9 cellular contexts compared by ENCODE assay signal in the genomic region with DNA sequence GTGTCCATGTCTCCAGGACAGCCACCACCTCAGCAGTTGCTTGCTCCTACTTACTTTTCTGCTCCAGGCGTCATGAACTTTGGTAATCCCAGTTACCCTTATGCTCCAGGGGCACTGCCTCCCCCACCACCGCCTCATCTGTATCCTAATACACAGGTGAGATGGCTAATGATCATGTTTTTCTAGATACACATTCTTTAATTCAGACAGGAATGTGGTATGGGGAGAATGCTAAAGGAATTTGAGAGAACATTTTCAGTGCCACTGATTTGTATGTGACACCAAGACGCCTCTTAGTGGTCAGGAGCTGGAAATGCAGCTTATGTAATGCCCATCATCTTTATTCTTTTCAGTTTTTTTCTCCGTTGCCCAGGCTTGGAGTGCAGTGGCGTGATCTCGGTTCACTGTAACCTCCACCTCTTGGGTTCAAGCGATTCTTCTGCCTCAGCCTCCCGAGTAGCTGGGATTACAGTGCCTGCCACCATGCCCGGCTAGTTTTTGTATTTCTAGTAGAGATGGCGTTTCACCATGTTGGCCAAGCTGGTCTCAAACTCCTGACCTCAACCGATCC. TPM values are rescaled to one million over a fixed set of nuclear protein-coding genes. Genes with fewer than 3 reads are reported as not detected.
DNase-seq lines count a peak whose midpoint lies in the region; ATAC-seq, FAIRE-seq and TF ChIP-seq lines count a peak whose summit lies in the region.
"Had no signal": no experiment of that assay in that cellular context is flagged by ENCODE, and none has a peak within 500 bp of the region (broad histone marks: within the 10 kb centered on the region; RNA-seq: fewer than 3 reads in every experiment).

No MANE protein-coding gene starts in this region.

- H3F3A ChIP-seq in SK-N-SH (replicated peaks; ENCODE audit: insufficient read depth), result peaks cover 36% of the 10 kb centered on the region

- H2AFZ ChIP-seq in Karpas-422 (ENCODE audit: low read length) (no peak overlapping the region), SK-N-SH (ENCODE audit: low read depth) (no peak overlapping the region)

- WGBS in SK-N-SH (ENCODE audit: low lambda C conversion rate), result 39% methylated on average over 11 of the region's 11 CpGs

- peaks cover 47% of the 10 kb centered on the region for H3K36me3 ChIP-seq in Karpas-422 (ENCODE audit: insufficient read depth, low read length)
- H3K36me3 ChIP-seq in SK-N-SH (replicated peaks in 1 of 2; ENCODE audit: control insufficient read depth in 1 of 2, insufficient read depth in 2 of 2, low read length in 1 of 2), result peaks cover 68 to 81% of the 10 kb centered on the region in 2 experiments
- peaks cover 46 to 52% of the 10 kb centered on the region in 2 donors for H3K36me3 ChIP-seq in kidney (ENCODE audit: control insufficient read depth in 1 of 2, insufficient read depth in 2 of 2, low read length in 2 of 2)
- H3K36me3 ChIP-seq in stomach smooth muscle (ENCODE audit: control insufficient read depth in 2 of 2, insufficient read depth in 2 of 2, low read length in 2 of 2), result peaks cover 53 to 55% of the 10 kb centered on the region in 2 donors

- CTCF ChIA-PET in SK-N-SH (lab: Yijun Ruan, JAX), result interaction anchor here (0.6 to 5.6 kb wide), 40 partner anchors 11 to 167 kb away, joined by 3 to 89 read pairs (median 4); a partner anchor contains a TSS

- no peak for TF ChIP-seq EP300 in SK-N-SH (IDR thresholded peaks at IDR 0.05; ENCODE audit: borderline replicate concordance in 1 of 2, low read depth in 1 of 2, low read length in 1 of 2)

- H3K9me2 ChIP-seq in Karpas-422 (replicated peaks; ENCODE audit: insufficient read depth, low read length), result no peaks in the 10 kb centered on the region
- no peaks in the 10 kb centered on the region for H3K9me2 ChIP-seq in SK-N-SH

- H3K9ac ChIP-seq in Karpas-422 (ENCODE audit: low read length) (no peak overlapping the region), SK-N-SH (no peak overlapping the region), kidney (ENCODE audit: low read length in 2 of 2) (peak overlapping the region in 1 of 2 donors; percentile 9), stomach smooth muscle (ENCODE audit: low read length in 2 of 2) (no peak overlapping the region)

- FAIRE-seq in kidney (lab: Jason Lieb, UNC), result no peak

- H3K9me3 ChIP-seq in Karpas-422 (ENCODE audit: low read length), result no peaks in the 10 kb centered on the region
- H3K9me3 ChIP-seq in SK-N-SH, result no peaks in the 10 kb centered on the region
- no peaks in the 10 kb centered on the region for H3K9me3 ChIP-seq in kidney (ENCODE audit: control insufficient read depth in 1 of 2, low read length in 2 of 2)
- H3K9me3 ChIP-seq in stomach smooth muscle (ENCODE audit: control insufficient read depth in 2 of 2, low read length in 2 of 2), result no peaks in the 10 kb centered on the region
- H3K9me3 ChIP-seq: BLaER1 treated with 17β-estradiol and CSF1 and Interleukin-3, amounts not matched to agents 10 nM and 100 nM had no signal

- H3K27ac ChIP-seq in Karpas-422 (ENCODE audit: low read length) (no peak overlapping the region), SK-N-SH (ENCODE audit: low read depth in 2 of 2, low read length in 1 of 2) (peak overlapping the region; percentile 37; a peak in 2 of 4 replicates), kidney (ENCODE audit: low read depth in 2 of 2, low read length in 2 of 2) (peak overlapping the region; percentile 25 to 34), stomach smooth muscle (ENCODE audit: low read length) (peak overlapping the region; percentile 18)
- H3K27ac ChIP-seq: BLaER1 treated with 17β-estradiol and CSF1 and Interleukin-3, amounts not matched to agents 10 nM and 100 nM had no signal

- DNase-seq in NCI-H1417 (lab: John Stamatoyannopoulos, UW), result peak; percentile 20 to 66 (median 34)
- no peak for DNase-seq in NCI-H1417 treated with DMSO at 0.1 percent for 48 hours (lab: John Stamatoyannopoulos, UW)
- peak; percentile 83 for DNase-seq in Karpas-422
- DNase-seq in SK-N-SH, result peak; percentile 65
- DNase-seq in cerebellar cortex (ENCODE audit: low spot score), result peak; percentile 85
- DNase-seq in kidney, result no peak

- intact Hi-C loops in kidney (cut with DNase I), result loop anchor here (10.0 kb wide), 1 partner anchor 154 kb away; a partner anchor contains a TSS

- H3K4me1 ChIP-seq in Karpas-422 (ENCODE audit: low read length) (no peaks in the 10 kb centered on the region), SK-N-SH (ENCODE audit: control insufficient read depth in 1 of 2, insufficient read depth in 2 of 2, low read depth in 1 of 2, low read length in 1 of 2) (peaks cover 0 to 3% of the 10 kb centered on the region in 2 experiments; a peak in 2 of 4 replicates), kidney (ENCODE audit: control insufficient read depth in 1 of 2, insufficient read depth in 1 of 2, low read depth in 1 of 2, low read length in 2 of 2) (peaks cover 0 to 3% of the 10 kb centered on the region in 2 donors), stomach smooth muscle (ENCODE audit: control insufficient read depth, insufficient read depth, low read length) (peaks cover 8% of the 10 kb centered on the region)
- H3K4me1 ChIP-seq: BLaER1 treated with 17β-estradiol and CSF1 and Interleukin-3, amounts not matched to agents 10 nM and 100 nM had no signal

- peak; percentile 75 for TF ChIP-seq RAD21 in SK-N-SH (IDR thresholded peaks at IDR 0.05; ENCODE audit: low read length)

- TF ChIP-seq CTCF in SK-N-SH (IDR thresholded peaks at IDR 0.05) (peak; percentile 83), kidney (IDR thresholded peaks at IDR 0.05; ENCODE audit: borderline replicate concordance, extremely low read depth, insufficient read depth) (peak; percentile 84)

- H3K4me3 ChIP-seq in Karpas-422 (ENCODE audit: low read length) (no peak overlapping the region), SK-N-SH (ENCODE audit: low read depth in 2 of 2, low read length in 1 of 2) (peak overlapping the region in 1 of 2 experiments; percentile 36; a peak in 1 of 4 replicates), kidney (ENCODE audit: low read length in 2 of 2) (no peak overlapping the region), stomach smooth muscle (ENCODE audit: low read length in 2 of 2) (no peak overlapping the region)
- H3K4me3 ChIP-seq: BLaER1 treated with 17β-estradiol and CSF1 and Interleukin-3, amounts not matched to agents 10 nM and 100 nM had no signal

- ATAC-seq in HG03571 (IDR thresholded peaks at IDR 0.05; ENCODE audit: unreplicated experiment), result no peak

- H3K4me2 ChIP-seq in Karpas-422 (ENCODE audit: low read depth, low read length, poor library complexity, severe bottlenecking) (no peak overlapping the region), SK-N-SH (no peak overlapping the region)
- H3K4me2 ChIP-seq: BLaER1 treated with 17β-estradiol and CSF1 and Interleukin-3, amounts not matched to agents 10 nM and 100 nM had no signal

- H3K79me2 ChIP-seq in Karpas-422 (ENCODE audit: low read length) (0 out of 2 replicates have a peak, but pooled peaks cover 6% of the 10 kb centered on the region), SK-N-SH (ENCODE audit: insufficient read depth) (peaks cover 10% of the 10 kb centered on the region; the same call in 1 of the 2 replicates)

- POLR2A ChIA-PET in SK-N-SH (lab: Yijun Ruan, JAX), result interaction anchor here (1.0 to 1.9 kb wide), 2 partner anchors 9 to 55 kb away, joined by 4 to 6 read pairs; a partner anchor contains a TSS

- no peaks in the 10 kb centered on the region for H3K27me3 ChIP-seq in Karpas-422 (ENCODE audit: low read length)
- H3K27me3 ChIP-seq in SK-N-SH (ENCODE audit: insufficient read depth), result no peaks in the 10 kb centered on the region
- no peaks in the 10 kb centered on the region for H3K27me3 ChIP-seq in stomach smooth muscle (ENCODE audit: control insufficient read depth in 1 of 2, insufficient read depth in 2 of 2, low read length in 2 of 2)
- H3K27me3 ChIP-seq: BLaER1 treated with 17β-estradiol and CSF1 and Interleukin-3, amounts not matched to agents 10 nM and 100 nM had no signal

- H4K20me1 ChIP-seq in Karpas-422 (ENCODE audit: insufficient read depth, low read depth, low read length) (no peaks in the 10 kb centered on the region), SK-N-SH (ENCODE audit: insufficient read depth) (no peaks in the 10 kb centered on the region)

TF ChIP-seq in SK-N-SH, 30 proteins besides CTCF, POLR2A, EP300 and RAD21:
- peak; percentile 60 for TF ChIP-seq SMC3 (IDR thresholded peaks at IDR 0.05; ENCODE audit: low read depth, low read length)
- no peak for TF ChIP-seq TCF12 (IDR thresholded peaks at IDR 0.05)

RNA-seq across cellular contexts. Expression of a gene that starts 8.9 kb away (rescaled TPM):
- 5.6 and 8.9 TPM in 2 replicates for total RNA-seq in Karpas-422 (2014; rRNA removed; shearing (Covaris generic); ENCODE audit: low replicate concordance)
- 5.9 and 6.0 TPM in 2 replicates for polyA plus RNA-seq in SK-N-SH (2012; rRNA removed)
- polyA plus RNA-seq in SK-N-SH (2012; cell fraction: cytosol; rRNA removed), result 2.0 and 2.3 TPM in 2 replicates
- polyA plus RNA-seq in SK-N-SH (2012; cell fraction: nucleus; rRNA removed), result 33.2 and 55.8 TPM in 2 replicates
- 4.3 TPM for total RNA-seq in kidney
- polyA plus RNA-seq in kidney (ENCODE audit: insufficient read depth, low read depth, low replicate concordance), result 0.99 TPM

RNA-seq across cellular contexts. Expression of a gene that starts 28.0 kb away (rescaled TPM):
- total RNA-seq in Karpas-422 (2014; rRNA removed; shearing (Covaris generic); ENCODE audit: low replicate concordance), result 37.4 and 74.5 TPM in 2 replicates
- polyA plus RNA-seq in SK-N-SH (2012; rRNA removed) (28.0 and 30.4 TPM in 2 replicates), kidney (ENCODE audit: insufficient read depth, low read depth, low replicate concordance) (32.2 TPM)
- polyA plus RNA-seq in SK-N-SH (2012; cell fraction: cytosol; rRNA removed), result 20.8 and 21.3 TPM in 2 replicates
- 74.7 and 122 TPM in 2 replicates for polyA plus RNA-seq in SK-N-SH (2012; cell fraction: nucleus; rRNA removed)
- total RNA-seq in kidney, result 90.8 TPM

RNA-seq across cellular contexts. Expression of a gene that starts 46.6 kb away (rescaled TPM):
- 48.6 and 53.2 TPM in 2 replicates for total RNA-seq in Karpas-422 (2014; rRNA removed; shearing (Covaris generic); ENCODE audit: low replicate concordance)
- 30.2 and 39.8 TPM in 2 replicates for polyA plus RNA-seq in SK-N-SH (2012; rRNA removed)
- polyA plus RNA-seq in SK-N-SH (2012; cell fraction: cytosol; rRNA removed), result 32.5 and 37.5 TPM in 2 replicates
- polyA plus RNA-seq in SK-N-SH (2012; cell fraction: nucleus; rRNA removed), result 55.2 and 97.3 TPM in 2 replicates
- total RNA-seq in kidney, result 75.4 TPM
- 34.9 TPM for polyA plus RNA-seq in kidney (ENCODE audit: insufficient read depth, low read depth, low replicate concordance)

RNA-seq across cellular contexts. Expression of a gene that starts 50.8 kb away (rescaled TPM):
- 6.0 and 19.0 TPM in 2 replicates for total RNA-seq in Karpas-422 (2014; rRNA removed; shearing (Covaris generic); ENCODE audit: low replicate concordance)
- polyA plus RNA-seq in SK-N-SH (2012; rRNA removed) (5.9 and 6.8 TPM in 2 replicates), kidney (ENCODE audit: insufficient read depth, low read depth, low replicate concordance) (9.9 TPM)
- 6.2 and 6.6 TPM in 2 replicates for polyA plus RNA-seq in SK-N-SH (2012; cell fraction: cytosol; rRNA removed)
- polyA plus RNA-seq in SK-N-SH (2012; cell fraction: nucleus; rRNA removed), result 8.3 and 9.1 TPM in 2 replicates
- 36.4 TPM for total RNA-seq in kidney

Comparison
In these comparisons a context has a peak if more than half of its experiments do, and no peak if none do; other contexts are left out.
1. DNase-seq: peak in NCI-H1417 (3 of 3), Karpas-422 (single experiment), SK-N-SH (single experiment) and cerebellar cortex (single experiment); none in NCI-H1417 treated with DMSO at 0.1 percent for 48 hours (single experiment) and kidney (single experiment).